ENCODE assay signal across 27 cellular contexts in the genomic region with DNA sequence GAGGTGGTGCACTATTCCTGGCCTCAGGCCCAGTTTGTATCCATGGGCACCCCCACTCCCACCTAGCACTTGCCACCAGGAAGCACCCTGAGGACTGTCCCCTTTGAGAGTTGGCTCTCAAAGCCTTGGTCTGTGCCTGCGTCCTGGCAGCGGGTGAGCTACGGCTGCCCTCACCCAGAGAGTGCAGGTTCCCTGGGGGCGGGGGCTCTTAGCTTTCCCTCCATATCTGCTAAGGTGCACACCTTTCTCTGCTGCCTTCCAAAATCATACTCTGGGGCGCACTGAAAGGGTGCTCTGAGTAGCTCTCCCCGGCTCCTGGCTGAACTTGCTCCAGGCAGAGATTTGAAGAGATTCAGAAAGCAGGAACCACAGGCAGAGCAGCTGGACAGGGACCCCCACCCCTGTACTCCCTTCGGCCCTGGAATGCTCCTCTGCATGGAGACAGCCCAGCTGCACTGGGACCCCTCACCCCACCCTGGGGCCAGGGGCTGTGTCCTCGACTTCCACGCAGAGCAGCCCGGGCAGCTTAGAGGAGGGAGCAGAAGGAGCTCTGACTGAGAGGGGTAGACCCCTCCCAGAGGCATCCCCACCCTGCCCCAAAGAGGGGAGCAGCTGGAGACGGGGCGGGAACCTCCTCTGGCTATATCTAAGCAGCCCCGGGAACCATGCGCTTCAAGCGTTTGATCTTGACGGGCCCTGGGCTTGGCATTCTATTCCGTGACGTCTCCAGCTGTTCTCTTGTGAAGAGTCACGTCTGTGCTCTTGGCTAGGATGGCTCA. TPM values are rescaled to one million over a fixed set of nuclear protein-coding genes. Genes with fewer than 3 reads are reported as not detected.
A peak's percentile ranks its signal among the peaks of the same experiment; 100 is the strongest.
DNase-seq lines count a peak whose midpoint lies in the region; ATAC-seq and TF ChIP-seq lines count a peak whose summit lies in the region.
"Had no signal": no experiment of that assay in that cellular context is flagged by ENCODE, and none has a peak within 500 bp of the region (broad histone marks: within the 10 kb centered on the region; RNA-seq: fewer than 3 reads in every experiment).

No MANE protein-coding gene starts in this region.

- H3K9me3 ChIP-seq in right atrium auricular region (no peaks in the 10 kb centered on the region), RWPE2 (ENCODE audit: severe bottlenecking) (no peaks in the 10 kb centered on the region), spleen (no peaks in the 10 kb centered on the region)
- H3K9me3 ChIP-seq: adrenal gland, breast epithelium, esophagus muscularis mucosa, neutrophil had no signal

- TF ChIP-seq POLR2A in spleen (IDR thresholded peaks at IDR 0.05): no peak

- TF ChIP-seq CTCF in right atrium auricular region (IDR thresholded peaks at IDR 0.05) (no peak), RWPE2 (IDR thresholded peaks at IDR 0.05; ENCODE audit: poor library complexity, severe bottlenecking) (no peak), foreskin fibroblast (IDR thresholded peaks at IDR 0.05; ENCODE audit: low read depth, low read length) (no peak), spleen (IDR thresholded peaks at IDR 0.05 in 8 of 11, conservative IDR thresholded peaks at IDR 0.05 in 3 of 11) (no peak)

- peaks cover 0 to 24% of the 10 kb centered on the region in 2 donors for H3K4me1 ChIP-seq in right atrium auricular region
- no peaks in the 10 kb centered on the region for H3K4me1 ChIP-seq in RWPE2 (ENCODE audit: insufficient read depth, poor library complexity, severe bottlenecking)
- H3K4me1 ChIP-seq in spleen: peaks cover 5 to 17% (median 13%) of the 10 kb centered on the region in 6 donors
- H3K4me1 ChIP-seq: breast epithelium had no signal

- DNase-seq in Right ventricle myocardium superior (peak; percentile 48), right atrium auricular region (ENCODE audit: low spot score) (no peak), RWPE2 (ENCODE audit: low spot score) (peak; percentile 34), foreskin fibroblast (peak; percentile 6 to 16), spleen (peak; percentile 57), SHP77 treated with DMSO at 0.1 percent for 48 hours (lab: John Stamatoyannopoulos, UW) (no peak), NCI-H446 (lab: John Stamatoyannopoulos, UW) (no peak), T-helper 2 cell (no peak)
- DNase-seq: adrenal gland, COR-L47, cortex of kidney, DMS79 treated with DMSO at 0.1 percent for 48 hours, endodermal cell, H9, NCI-H510A treated with DMSO at 0.1 percent for 48 hours, small intestine had no signal

- ATAC-seq in Right ventricle myocardium superior (ENCODE audit: poor library complexity): peak; percentile 51
- ATAC-seq in RWPE2 (ENCODE audit: low read depth): no peak

- H3K36me3 ChIP-seq in right atrium auricular region (no peaks in the 10 kb centered on the region), RWPE2 (ENCODE audit: low read depth) (no peaks in the 10 kb centered on the region), spleen (peaks cover 0 to 8% (median 0%) of the 10 kb centered on the region in 6 donors)
- H3K36me3 ChIP-seq: adrenal gland, BLaER1, breast epithelium, esophagus muscularis mucosa had no signal

- H3K27ac ChIP-seq in right atrium auricular region: no peak overlapping the region
- no peak overlapping the region for H3K27ac ChIP-seq in RWPE2 (ENCODE audit: poor library complexity, severe bottlenecking)
- H3K27ac ChIP-seq in spleen: no peak overlapping the region
- H3K27ac ChIP-seq: BLaER1, breast epithelium, esophagus muscularis mucosa, KMS-11, neutrophil, SK-N-MC, VCaP had no signal

- WGBS in spleen, 5 donors: 70 to 77% (median 74%) methylated on average over 17 to 19 of the region's 19 CpGs

- no peak overlapping the region for H3K4me3 ChIP-seq in right atrium auricular region
- H3K4me3 ChIP-seq in RWPE2 (ENCODE audit: severe bottlenecking): no peak overlapping the region
- no peak overlapping the region for H3K4me3 ChIP-seq in foreskin fibroblast (ENCODE audit: low read depth in 1 of 2, low read length in 2 of 2)
- no peak overlapping the region for H3K4me3 ChIP-seq in spleen
- H3K4me3 ChIP-seq: adrenal gland, BLaER1, breast epithelium, esophagus muscularis mucosa, SK-N-MC had no signal

- intact Hi-C loops in Right ventricle myocardium superior (cut with DNase I): no loop called here
- intact Hi-C loops in spleen (cut with DNase I; ENCODE audit: low total_unique reads): no loop called here

- H3K27me3 ChIP-seq in right atrium auricular region (no peaks in the 10 kb centered on the region), RWPE2 (ENCODE audit: insufficient read depth, poor library complexity, severe bottlenecking) (no peaks in the 10 kb centered on the region), spleen (replicated peaks in 1 of 7) (peaks cover 0 to 18% (median 0%) of the 10 kb centered on the region in 7 donors)
- H3K27me3 ChIP-seq: adrenal gland, BLaER1, breast epithelium had no signal

RNA-seq across cellular contexts. Expression of gene KCNQ1, which starts 7.3 kb away (rescaled TPM):
- 33.4 TPM for total RNA-seq in Right ventricle myocardium superior
- 10 to 100 TPM; 12.7 to 25.1 TPM for total RNA-seq in right atrium auricular region
- total RNA-seq in spleen: 10 to 100 TPM; 10.9 to 21.6 (median 18.3) TPM
- polyA plus RNA-seq in spleen: 1 to 10 TPM; 3.3 to 6.5 (median 3.6) TPM
- total RNA-seq: lung microvascular endothelial cell had no signal
- polyA plus RNA-seq: keratinocyte had no signal

RNA-seq across cellular contexts. Expression of gene TRPM5, which starts 7.8 kb away (rescaled TPM):
- total RNA-seq in Right ventricle myocardium superior (not detected), right atrium auricular region (not detected), spleen (under 1 TPM in 3 of 7 donors, not detected in 4; 0.10 to 0.16 (median 0.15) TPM)
- polyA plus RNA-seq in spleen: under 1 TPM; 0.02 to 0.28 (median 0.19) TPM
- total RNA-seq: breast epithelium, esophagus muscularis mucosa, glomerular endothelial cell, lung microvascular endothelial cell, temporal lobe had no signal
- polyA plus RNA-seq: keratinocyte had no signal

RNA-seq across cellular contexts. Expression of gene TSSC4, which starts 51.6 kb away (rescaled TPM):
- total RNA-seq in Right ventricle myocardium superior: 36.2 TPM
- 10 to 100 TPM; 26.7 to 40.3 TPM for total RNA-seq in right atrium auricular region
- total RNA-seq in spleen: 10 to 100 TPM; 28.7 to 58.1 (median 42.2) TPM
- polyA plus RNA-seq in spleen: 10 to 100 TPM; 42.5 to 94.4 (median 66.2) TPM

Comparison
In these comparisons a context has a peak if more than half of its experiments do, and no peak if none do; other contexts are left out.
1. DNase-seq: peak in Right ventricle myocardium superior (single experiment), RWPE2 (single experiment), foreskin fibroblast (2 of 2) and spleen (single experiment); none in right atrium auricular region (single experiment), SHP77 treated with DMSO at 0.1 percent for 48 hours (single experiment), NCI-H446 (0 of 2) and T-helper 2 cell (0 of 5).